7 cellular contexts compared by ENCODE assay signal in the genomic region with DNA sequence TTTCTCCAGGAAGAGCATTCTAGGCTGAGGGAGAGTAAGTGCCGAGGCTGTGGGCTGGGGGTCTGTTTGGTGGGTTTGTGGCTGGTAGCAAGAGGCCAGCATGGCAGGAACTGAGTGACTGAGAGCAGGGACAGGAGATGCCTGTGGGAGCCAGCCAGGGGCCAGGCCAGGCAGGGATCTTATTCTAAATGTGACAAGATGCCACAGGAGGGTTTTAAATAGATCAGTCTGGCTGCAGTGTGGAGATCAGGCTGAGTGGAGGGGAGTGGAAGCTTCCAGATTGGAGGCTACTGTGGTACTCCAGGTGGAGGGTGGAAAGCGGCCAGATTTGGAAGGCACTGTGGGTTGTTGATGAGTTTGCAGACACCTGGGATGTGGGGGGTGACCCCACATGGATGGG. TPM values are rescaled to one million over a fixed set of nuclear protein-coding genes. Genes with fewer than 3 reads are reported as not detected.
"Had no signal": no experiment of that assay in that cellular context is flagged by ENCODE, and none has a peak within 500 bp of the region (broad histone marks: within the 10 kb centered on the region; RNA-seq: fewer than 3 reads in every experiment).

No MANE protein-coding gene starts in this region.

RNA-seq across cellular contexts. Expression of a gene that starts 28.9 kb away (rescaled TPM):
- total RNA-seq: epithelial cell of proximal tubule, fibroblast of villous mesenchyme, hepatocyte had no signal
- polyA plus RNA-seq: fibroblast of lung, foreskin keratinocyte, hepatocyte, immature natural killer cell, liver had no signal
